ENCODE assay signal across 19 cellular contexts in the genomic region with DNA sequence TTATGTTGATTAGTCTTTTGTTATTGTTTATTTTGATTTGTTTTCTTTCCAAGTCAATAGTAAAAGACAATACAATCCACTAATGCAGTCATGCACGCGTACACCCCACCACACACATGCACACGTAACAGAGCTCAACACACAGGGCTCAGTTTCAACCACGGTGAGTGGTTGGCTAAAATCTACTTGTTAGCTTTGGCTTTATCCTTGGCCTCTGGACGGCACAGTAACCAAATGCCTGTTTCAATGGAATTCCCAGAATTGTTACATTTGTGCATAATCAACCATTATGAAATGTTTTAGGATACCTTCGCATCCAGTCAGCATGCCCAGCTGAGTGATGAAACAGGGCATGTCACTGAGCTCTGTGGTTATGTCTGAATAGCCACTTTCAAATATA. TPM values are rescaled to one million over a fixed set of nuclear protein-coding genes. Genes with fewer than 3 reads are reported as not detected.
"Had no signal": no experiment of that assay in that cellular context is flagged by ENCODE, and none has a peak within 500 bp of the region (broad histone marks: within the 10 kb centered on the region; RNA-seq: fewer than 3 reads in every experiment).

No MANE protein-coding gene starts in this region.

- H3K36me3 ChIP-seq: adrenal gland, tibial nerve had no signal

- DNase-seq: activated CD4-positive, alpha-beta T cell treated with anti-CD3 and anti-CD28 coated beads, Interleukin-2, amount 50 U/mL, for 4 hours; activated CD4-positive, CD25-positive, alpha-beta regulatory T cell treated with anti-CD3 and anti-CD28 coated beads, Interleukin-2, amount 50 U/mL, for 72 hours; activated gamma-delta T cell; adrenal gland; caudate nucleus; dorsolateral prefrontal cortex; endodermal cell; immature natural killer cell; mesenchymal stem cell; mucosa of descending colon; naive B cell; psoas muscle; right cardiac atrium had no signal

- H3K27ac ChIP-seq: adrenal gland, dorsolateral prefrontal cortex, psoas muscle, skin epidermis, tibial nerve had no signal

- H3K9me3 ChIP-seq: adrenal gland, mucosa of descending colon, psoas muscle, tibial nerve had no signal

- H3K27me3 ChIP-seq: adrenal gland, dorsolateral prefrontal cortex, tibial nerve had no signal

- H3K4me1 ChIP-seq: adrenal gland, psoas muscle, tibial nerve had no signal

- H3K4me3 ChIP-seq: adrenal gland, dorsolateral prefrontal cortex, mucosa of descending colon, psoas muscle, skin epidermis, tibial nerve had no signal

RNA-seq across cellular contexts. Expression of a gene that starts 53.2 kb away (rescaled TPM):
- total RNA-seq: activated CD8-positive, alpha-beta memory T cell treated with anti-CD3 and anti-CD28 coated beads for 36 hours; endodermal cell; epithelial cell of proximal tubule; liver; osteocyte; right cardiac atrium had no signal
- polyA plus RNA-seq: immature natural killer cell, liver, right cardiac atrium had no signal
